Comparison of ENCODE assay signal across 8 cellular contexts in genomic region chr7:148987010-148987750, GRCh38. TPM values are rescaled to one million over a fixed set of nuclear protein-coding genes. Genes with fewer than 3 reads are reported as not detected.
A peak's percentile ranks its signal among the peaks of the same experiment; 100 is the strongest.
DNase-seq lines count a peak whose midpoint lies in the region; ATAC-seq and TF ChIP-seq lines count a peak whose summit lies in the region.

No MANE protein-coding gene starts in this region.

- ATAC-seq in GM19043 (IDR thresholded peaks at IDR 0.05; ENCODE audit: low read depth, unreplicated experiment) (peak; percentile 87), HG03354 (IDR thresholded peaks at IDR 0.05; ENCODE audit: poor library complexity, severe bottlenecking, unreplicated experiment) (peak; percentile 88)

- H3K4me3 ChIP-seq in kidney epithelial cell (ENCODE audit: low read depth, low read length), result peak overlapping the region; percentile 58

- peak; percentile 93 for DNase-seq in AG20443 (ENCODE audit: low spot score)
- DNase-seq in NCI-H446 (lab: John Stamatoyannopoulos, UW), result peak; percentile 78 to 93
- DNase-seq in activated CD4-positive, CD25-positive, alpha-beta regulatory T cell treated with anti-CD3 and anti-CD28 coated beads, Interleukin-2, amount 50 U/mL, for 72 hours, result peak; percentile 70
- peak; percentile 95 for DNase-seq in cerebellum (ENCODE audit: low spot score)
- DNase-seq in kidney epithelial cell (ENCODE audit: low read depth), result peak; percentile 74
- DNase-seq in stimulated activated CD4-positive, alpha-beta T cell treated with anti-CD3 and anti-CD28 coated beads, Interleukin-1b, Interleukin-23, amount 100 ng/mL, for 1 hour (ENCODE audit: low read depth in 2 of 2), result peak; percentile 38 to 55

- TF ChIP-seq CTCF in kidney epithelial cell (IDR thresholded peaks at IDR 0.05; ENCODE audit: insufficient read depth, low read length, poor library complexity, severe bottlenecking), result no peak

- no peaks in the 10 kb centered on the region for H3K27me3 ChIP-seq in kidney epithelial cell (ENCODE audit: control insufficient read depth, insufficient read depth, low read length)

- no peaks in the 10 kb centered on the region for H3K36me3 ChIP-seq in kidney epithelial cell (ENCODE audit: control insufficient read depth, insufficient read depth, low read length)

RNA-seq across cellular contexts. Expression of gene PDIA4, which starts 41.1 kb away (rescaled TPM):
- total RNA-seq in cerebellum, result 57.5 TPM
- total RNA-seq in kidney epithelial cell, result 216 and 225 TPM in 2 replicates

Comparison
In these comparisons a context has a peak if more than half of its experiments do, and no peak if none do; other contexts are left out.
1. Peak in every context shown above with its lines: DNase-seq, ATAC-seq and H3K4me3 ChIP-seq.